Comparison of ENCODE assay signal across 12 cellular contexts in the genomic region with DNA sequence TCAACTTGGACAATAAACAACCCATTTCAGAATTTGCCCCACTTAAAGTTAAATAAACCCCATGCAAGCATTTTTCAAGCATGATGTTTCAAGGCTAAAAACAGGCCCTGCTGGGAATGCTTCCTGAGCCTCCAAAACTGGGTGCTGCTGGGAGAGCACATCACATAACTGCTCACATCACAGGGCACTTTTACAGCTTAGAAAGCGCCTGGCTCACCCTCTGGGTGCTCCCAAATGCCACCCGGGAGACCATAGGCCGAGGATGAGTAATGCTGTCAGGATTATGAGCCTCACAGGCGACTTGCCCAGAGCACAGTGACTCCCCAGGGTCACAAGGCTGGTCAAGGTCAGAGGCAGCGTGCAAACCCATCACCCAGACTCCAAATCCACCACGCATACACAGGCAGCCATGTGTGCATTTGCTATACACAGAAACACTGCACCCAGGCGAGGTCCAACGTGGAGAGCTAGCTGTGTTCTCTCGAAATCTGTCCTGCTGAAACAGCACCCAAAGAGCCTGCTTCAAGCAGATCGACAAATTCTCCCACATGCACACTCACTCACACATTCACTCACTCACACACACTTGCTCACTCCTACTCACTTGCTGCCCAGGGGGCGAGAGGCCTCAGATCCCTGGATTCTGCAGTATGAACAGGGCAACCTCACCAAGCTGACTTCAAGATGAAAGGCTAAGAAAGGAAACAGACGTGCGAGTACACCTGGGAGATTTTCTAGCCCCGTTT. TPM values are rescaled to one million over a fixed set of nuclear protein-coding genes. Genes with fewer than 3 reads are reported as not detected.
A peak's percentile ranks its signal among the peaks of the same experiment; 100 is the strongest.
DNase-seq lines count a peak whose midpoint lies in the region; ATAC-seq and TF ChIP-seq lines count a peak whose summit lies in the region.
"Had no signal": no experiment of that assay in that cellular context is flagged by ENCODE, and none has a peak within 500 bp of the region (broad histone marks: within the 10 kb centered on the region; RNA-seq: fewer than 3 reads in every experiment).

No MANE protein-coding gene starts in this region.

- H3K4me1 ChIP-seq in ascending aorta (peaks cover 15 to 28% of the 10 kb centered on the region in 2 donors), right cardiac atrium (ENCODE audit: control insufficient read depth, insufficient read depth, low read length) (peaks cover 12% of the 10 kb centered on the region), stomach smooth muscle (ENCODE audit: control insufficient read depth, insufficient read depth, low read length) (peaks cover 53% of the 10 kb centered on the region), neural progenitor cell (peaks cover 4% of the 10 kb centered on the region)

- no peaks in the 10 kb centered on the region for H3K27me3 ChIP-seq in ascending aorta
- H3K27me3 ChIP-seq in right cardiac atrium (ENCODE audit: control insufficient read depth, insufficient read depth) = no peaks in the 10 kb centered on the region
- H3K27me3 ChIP-seq in stomach smooth muscle (ENCODE audit: control insufficient read depth in 1 of 2, insufficient read depth in 2 of 2, low read length in 2 of 2) = no peaks in the 10 kb centered on the region
- no peaks in the 10 kb centered on the region for H3K27me3 ChIP-seq in neural progenitor cell

- peak; percentile 70 for DNase-seq in HFFc6
- no peak for DNase-seq in ascending aorta (ENCODE audit: low spot score in 2 of 2)
- DNase-seq in right cardiac atrium = peak in 2 of 3 donors; percentile 48 to 49
- DNase-seq in DMS79 treated with DMSO at 0.1 percent for 48 hours (lab: John Stamatoyannopoulos, UW) = no peak
- DNase-seq in neural progenitor cell (ENCODE audit: low spot score) = no peak
- no peak for DNase-seq in NCI-H1417 (lab: John Stamatoyannopoulos, UW)
- DNase-seq: foreskin melanocyte; GDM1; mammary epithelial cell; stimulated activated naive CD8-positive, alpha-beta T cell treated with anti-CD3 and anti-CD28 coated beads, Interleukin-15, amount 100 ng/mL, for 72 hours had no signal

- peak overlapping the region in 1 of 2 donors; percentile 42 for H3K9ac ChIP-seq in stomach smooth muscle (ENCODE audit: low read length in 2 of 2)
- H3K9ac ChIP-seq in neural progenitor cell = no peak overlapping the region

- no peak overlapping the region for H3K4me3 Mint-ChIP-seq in HFFc6
- H3K4me3 Mint-ChIP-seq in neural progenitor cell = no peak overlapping the region

- peaks cover 8% of the 10 kb centered on the region for H3F3A ChIP-seq in neural progenitor cell (ENCODE audit: low read depth)

- TF ChIP-seq CTCF in HFFc6 (IDR thresholded peaks at IDR 0.05) (no peak), ascending aorta (IDR thresholded peaks at IDR 0.05) (no peak), neural progenitor cell (IDR thresholded peaks at IDR 0.05) (no peak)

- WGBS in right cardiac atrium = 71% methylated on average over 14 of the region's 14 CpGs

- H3K9me3 ChIP-seq in ascending aorta (no peaks in the 10 kb centered on the region), right cardiac atrium (ENCODE audit: control insufficient read depth, low read length) (no peaks in the 10 kb centered on the region), stomach smooth muscle (ENCODE audit: control insufficient read depth in 2 of 2, low read length in 2 of 2) (no peaks in the 10 kb centered on the region), neural progenitor cell (ENCODE audit: low read depth) (no peaks in the 10 kb centered on the region)

- H3K4me3 ChIP-seq in ascending aorta (no peak overlapping the region), right cardiac atrium (ENCODE audit: low read length) (no peak overlapping the region), stomach smooth muscle (ENCODE audit: low read length in 2 of 2) (peak overlapping the region in 1 of 2 donors; percentile 22), neural progenitor cell (no peak overlapping the region)

- H3K27ac ChIP-seq in ascending aorta = peak overlapping the region; percentile 54 to 71
- peak overlapping the region; percentile 39 for H3K27ac ChIP-seq in right cardiac atrium (ENCODE audit: low read length)
- peak overlapping the region; percentile 49 for H3K27ac ChIP-seq in stomach smooth muscle (ENCODE audit: low read length)
- H3K27ac ChIP-seq in neural progenitor cell = no peak overlapping the region

- intact Hi-C loops in ascending aorta (cut with DNase I) = no loop called here
- intact Hi-C loops in right cardiac atrium (cut with DNase I) = no loop called here

- H3K9me3 Mint-ChIP-seq in HFFc6 (no peaks in the 10 kb centered on the region), neural progenitor cell (no peaks in the 10 kb centered on the region)
- H3K9me3 Mint-ChIP-seq: stimulated activated naive CD8-positive, alpha-beta T cell treated with anti-CD3 and anti-CD28 coated beads, Interleukin-15, amount 100 ng/mL, for 72 hours had no signal

- no peak overlapping the region for H3K4me2 ChIP-seq in neural progenitor cell

- no peaks in the 10 kb centered on the region for H3K36me3 ChIP-seq in ascending aorta
- no peaks in the 10 kb centered on the region for H3K36me3 ChIP-seq in stomach smooth muscle (ENCODE audit: control insufficient read depth in 2 of 2, insufficient read depth in 2 of 2, low read length in 2 of 2)
- no peaks in the 10 kb centered on the region for H3K36me3 ChIP-seq in neural progenitor cell

- H3K4me1 Mint-ChIP-seq in HFFc6 (ENCODE audit: low read depth) (peaks cover 19% of the 10 kb centered on the region), neural progenitor cell (peaks cover 24% of the 10 kb centered on the region)

- H3K27me3 Mint-ChIP-seq in HFFc6 (ENCODE audit: insufficient read depth) (peaks cover 3% of the 10 kb centered on the region; the same call in 1 of the 2 replicates), neural progenitor cell (ENCODE audit: insufficient read depth, low read depth) (peaks cover 9% of the 10 kb centered on the region)
- H3K27me3 Mint-ChIP-seq: stimulated activated naive CD8-positive, alpha-beta T cell treated with anti-CD3 and anti-CD28 coated beads, Interleukin-15, amount 100 ng/mL, for 72 hours had no signal

- H3K79me2 ChIP-seq in neural progenitor cell (ENCODE audit: low read depth) = no peaks in the 10 kb centered on the region

- H2AFZ ChIP-seq in neural progenitor cell (replicated peaks) = no peak overlapping the region

- ATAC-seq in right cardiac atrium (peak in 1 of 2 donors; percentile 65), GM19463 (IDR thresholded peaks at IDR 0.05; ENCODE audit: unreplicated experiment) (no peak)
- ATAC-seq: stimulated activated naive CD8-positive, alpha-beta T cell treated with anti-CD3 and anti-CD28 coated beads, Interleukin-15, amount 100 ng/mL, for 72 hours had no signal

- H3K27ac Mint-ChIP-seq in HFFc6 = peak overlapping the region; percentile 82
- no peak overlapping the region for H3K27ac Mint-ChIP-seq in neural progenitor cell

- H3K36me3 Mint-ChIP-seq in HFFc6 (ENCODE audit: low read depth) (no peaks in the 10 kb centered on the region), neural progenitor cell (no peaks in the 10 kb centered on the region)

- peaks cover 39% of the 10 kb centered on the region for H4K20me1 ChIP-seq in neural progenitor cell (ENCODE audit: low read depth)

RNA-seq across cellular contexts. Expression of gene ITPK1, which starts 58.7 kb away (rescaled TPM):
- 10 to 100 TPM; 27.3 to 38.1 (median 32.4) TPM for total RNA-seq in HFFc6 (2021; fragmentation: NEBNext Ultra II Directional; extraction: Animal tissue kit (Norgen Biotek cat#: 25700))
- total RNA-seq in ascending aorta = 85.3 TPM
- total RNA-seq in right cardiac atrium = 100 to 1,000 TPM; 113 to 135 (median 129) TPM
- 78.2 TPM for polyA plus RNA-seq in right cardiac atrium
- 25.8 and 34.6 TPM in 2 replicates for total RNA-seq in neural progenitor cell (ENCODE audit: low replicate concordance)

Comparison
In these comparisons a context has a peak if more than half of its experiments do, and no peak if none do; other contexts are left out.
1. DNase-seq: peak in HFFc6 (single experiment) and right cardiac atrium (2 of 3); none in ascending aorta (0 of 2), DMS79 treated with DMSO at 0.1 percent for 48 hours (single experiment), neural progenitor cell (single experiment) and NCI-H1417 (0 of 3).